Comparison of ENCODE assay signal across 8 cellular contexts in the genomic region with DNA sequence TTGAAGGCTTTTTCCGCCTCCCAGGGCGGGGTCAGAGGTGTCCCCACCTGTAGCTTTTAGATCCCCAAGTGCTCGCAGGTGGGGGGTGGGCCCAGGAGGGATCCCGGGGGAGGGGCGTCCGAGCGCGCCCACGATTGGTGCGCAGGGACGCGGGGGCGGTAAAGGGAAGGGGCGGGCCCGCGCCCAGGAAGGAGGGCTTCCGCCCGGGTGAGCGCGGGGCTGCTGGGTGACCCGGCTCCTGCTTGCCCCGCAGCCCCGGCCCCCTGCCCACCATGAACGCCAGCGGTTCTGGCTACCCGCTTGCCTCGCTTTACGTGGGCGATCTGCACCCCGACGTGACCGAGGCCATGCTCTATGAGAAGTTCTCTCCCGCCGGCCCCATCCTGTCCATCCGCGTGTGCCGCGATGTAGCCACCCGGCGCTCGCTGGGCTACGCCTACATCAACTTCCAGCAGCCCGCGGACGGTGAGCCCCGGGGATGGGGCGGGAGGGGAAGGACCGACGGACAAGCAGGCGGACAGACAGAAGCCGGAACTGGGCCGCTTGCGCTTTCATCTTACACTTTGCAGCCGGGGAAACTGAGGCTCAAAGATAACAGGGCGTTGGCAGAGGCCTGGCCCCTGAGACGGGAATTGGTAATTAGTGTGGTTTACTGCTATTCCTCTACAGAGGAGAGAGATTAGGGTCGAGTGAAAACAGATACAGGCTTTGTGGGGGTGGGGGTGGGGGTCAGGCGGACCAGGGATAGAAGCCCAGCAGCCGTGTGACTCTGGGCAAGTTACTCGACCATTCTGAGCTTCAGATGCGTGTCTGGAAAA. TPM values are rescaled to one million over a fixed set of nuclear protein-coding genes. Genes with fewer than 3 reads are reported as not detected.
DNase-seq lines count a peak whose midpoint lies in the region; ATAC-seq and TF ChIP-seq lines count a peak whose summit lies in the region.

A gene (plus strand): TSS at position 189 of the 818 bp plus-strand sequence. CDS start 84 bp downstream, at position 273.

- peak within 1 kb of the TSS; percentile 68 for H3K4me3 ChIP-seq in colonic mucosa
- peak within 1 kb of the TSS; percentile 62 to 73 for H3K4me3 ChIP-seq in left lung

- DNase-seq in NCI-H524 (lab: John Stamatoyannopoulos, UW) (peak; percentile 15 to 62), NCI-H524 treated with DMSO at 0.1 percent for 48 hours (lab: John Stamatoyannopoulos, UW) (no peak), NCI-H226 (peak; percentile 64), colonic mucosa (peak; percentile 87), left lung (peak; percentile 84 to 92)
- DNase-seq in activated CD4-positive, alpha-beta T cell treated with anti-CD3 and anti-CD28 coated beads for 4 hours = peak; percentile 79 to 82
- peak; percentile 82 for DNase-seq in stimulated activated CD4-positive, alpha-beta T cell treated with anti-CD3 and anti-CD28 coated beads, Interleukin-4, amount 100 ng/mL, for 1 hour

- H3K9ac ChIP-seq in colonic mucosa (ENCODE audit: low read depth in 2 of 2, low read length in 2 of 2) = peak within 1 kb of the TSS; percentile 13 to 45

- H3K4me1 ChIP-seq in colonic mucosa = peaks cover 3% of the 10 kb centered on the region
- H3K4me1 ChIP-seq in left lung = peaks cover 5 to 28% of the 10 kb centered on the region in 2 donors

- peaks cover 4% of the 10 kb centered on the region for H3K36me3 ChIP-seq in colonic mucosa
- H3K36me3 ChIP-seq in left lung = peaks cover 0 to 48% of the 10 kb centered on the region in 2 donors

- no peak within 1 kb of the TSS for H3K27ac ChIP-seq in colonic mucosa
- peak within 1 kb of the TSS in 1 of 2 donors; percentile 24 for H3K27ac ChIP-seq in left lung

- TF ChIP-seq CTCF in colonic mucosa (IDR thresholded peaks at IDR 0.05) (no peak), left lung (IDR thresholded peaks at IDR 0.05) (no peak)

- H3K27me3 ChIP-seq in colonic mucosa = no peaks in the 10 kb centered on the region
- H3K27me3 ChIP-seq in left lung = no peaks in the 10 kb centered on the region

- intact Hi-C loops in colonic mucosa (cut with DNase I) = no loop called here
- intact Hi-C loops in left lung (cut with DNase I) = no loop called here

- peak; percentile 80 for ATAC-seq in HG03045 (IDR thresholded peaks at IDR 0.05; ENCODE audit: unreplicated experiment)
- peak; percentile 94 for ATAC-seq in left lung

- H3K9me3 ChIP-seq in colonic mucosa (no peaks in the 10 kb centered on the region), left lung (no peaks in the 10 kb centered on the region)

RNA-seq across cellular contexts. Expression of the gene that starts here (rescaled TPM):
- total RNA-seq in colonic mucosa (10 to 100 TPM; 11.5 to 36.3 TPM), left lung (10 to 100 TPM; 41.2 to 41.3 TPM)
